In the genomic region with DNA sequence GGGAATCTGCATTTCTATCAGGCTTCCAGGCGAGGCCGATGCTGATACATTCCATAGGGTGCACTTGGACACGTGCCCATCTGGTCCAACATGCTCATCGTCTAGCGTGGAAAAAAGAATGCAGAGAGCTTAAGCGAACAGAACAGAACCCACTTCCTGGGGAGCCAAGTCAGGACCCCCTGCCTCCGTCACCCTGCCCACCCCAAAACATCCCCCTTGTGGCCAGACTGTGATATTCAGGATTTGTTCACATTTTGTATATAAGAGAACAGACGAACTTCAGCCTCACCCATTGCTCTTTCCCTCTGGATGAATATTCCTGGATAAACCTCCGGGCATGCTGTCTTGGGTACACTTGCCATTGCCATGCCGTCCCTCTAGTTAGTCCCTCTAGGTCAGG, we compare ENCODE assay signal across 29 cellular contexts. TPM values are rescaled to one million over a fixed set of nuclear protein-coding genes. Genes with fewer than 3 reads are reported as not detected.
"Had no signal": no experiment of that assay in that cellular context is flagged by ENCODE, and none has a peak within 500 bp of the region (broad histone marks: within the 10 kb centered on the region; RNA-seq: fewer than 3 reads in every experiment).

No MANE protein-coding gene starts in this region.

- DNase-seq: activated CD4-positive, alpha-beta T cell treated with anti-CD3 and anti-CD28 coated beads, Interleukin-2, amount 50 U/mL, for 1 hour; activated CD8-positive, alpha-beta memory T cell treated with anti-CD3 and anti-CD28 coated beads for 24 hours; activated CD8-positive, alpha-beta memory T cell treated with anti-CD3 and anti-CD28 coated beads, Interleukin-2, amount 50 U/mL, for 48 hours; activated effector memory CD4-positive, alpha-beta T cell treated with Interleukin-2 at 50 U/mL for 16 hours; activated naive CD4-positive, alpha-beta T cell treated with anti-CD3 and anti-CD28 coated beads, Interleukin-2, amount 10 ng/mL, durations not matched to agents 7 days and 5 days; activated naive CD8-positive, alpha-beta T cell treated with anti-CD3 and anti-CD28 coated beads, Interleukin-2, amount 50 U/mL, for 24 hours; activated T-cell treated with anti-CD3 and anti-CD28 coated beads, Interleukin-2, amount 50 U/mL, for 48 hours; anterior cingulate cortex; brain microvascular endothelial cell; central memory CD4-positive, alpha-beta T cell; colonic mucosa; head of caudate nucleus; kidney glomerular epithelial cell; left ventricle myocardium inferior; mucosa of descending colon; naive B cell; stimulated activated CD4-positive, alpha-beta T cell treated with anti-CD3 and anti-CD28 coated beads, Interleukin-4, amount 100 ng/mL, for 24 hours; T1000; thyroid gland had no signal

- H3K4me3 Mint-ChIP-seq: activated naive CD4-positive, alpha-beta T cell treated with anti-CD3 and anti-CD28 coated beads, Interleukin-2, amount 10 ng/mL, durations not matched to agents 7 days and 5 days; activated naive CD8-positive, alpha-beta T cell treated with anti-CD3 and anti-CD28 coated beads, Interleukin-2, amount 50 U/mL, for 24 hours; stimulated activated effector memory CD8-positive, alpha-beta T cell treated with anti-CD3 and anti-CD28 coated beads, Interleukin-12 subunit alpha, Interleukin-12 subunit beta, amount 100 ng/mL, for 72 hours had no signal

- H3K27ac Mint-ChIP-seq: activated naive CD4-positive, alpha-beta T cell treated with anti-CD3 and anti-CD28 coated beads, Interleukin-2, amount 10 ng/mL, durations not matched to agents 7 days and 5 days; activated naive CD8-positive, alpha-beta T cell treated with anti-CD3 and anti-CD28 coated beads, Interleukin-2, amount 50 U/mL, for 24 hours; stimulated activated effector memory CD8-positive, alpha-beta T cell treated with anti-CD3 and anti-CD28 coated beads, Interleukin-12 subunit alpha, Interleukin-12 subunit beta, amount 100 ng/mL, for 72 hours had no signal

- H3K36me3 ChIP-seq: brain microvascular endothelial cell, colonic mucosa, left ventricle myocardium inferior, thyroid gland had no signal

- H3K27me3 ChIP-seq: brain microvascular endothelial cell, colonic mucosa had no signal

- H3K4me1 Mint-ChIP-seq: activated naive CD4-positive, alpha-beta T cell treated with anti-CD3 and anti-CD28 coated beads, Interleukin-2, amount 10 ng/mL, durations not matched to agents 7 days and 5 days; activated naive CD8-positive, alpha-beta T cell treated with anti-CD3 and anti-CD28 coated beads, Interleukin-2, amount 50 U/mL, for 24 hours; naive B cell had no signal

- H3K9me3 Mint-ChIP-seq: activated naive CD4-positive, alpha-beta T cell treated with anti-CD3 and anti-CD28 coated beads, Interleukin-2, amount 10 ng/mL, durations not matched to agents 7 days and 5 days; activated naive CD8-positive, alpha-beta T cell treated with anti-CD3 and anti-CD28 coated beads, Interleukin-2, amount 50 U/mL, for 24 hours; stimulated activated effector memory CD8-positive, alpha-beta T cell treated with anti-CD3 and anti-CD28 coated beads, Interleukin-12 subunit alpha, Interleukin-12 subunit beta, amount 100 ng/mL, for 72 hours had no signal

- H3K27ac ChIP-seq: brain microvascular endothelial cell, colonic mucosa, left ventricle myocardium inferior, thyroid gland had no signal

- H3K4me3 ChIP-seq: colonic mucosa, left ventricle myocardium inferior, mucosa of descending colon, smooth muscle cell, thyroid gland had no signal

- ATAC-seq: activated CD4-positive, CD25-positive, alpha-beta regulatory T cell treated with anti-CD3 and anti-CD28 coated beads, Interleukin-2, amount 50 U/mL, for 24 hours; activated naive CD8-positive, alpha-beta T cell treated with anti-CD3 and anti-CD28 coated beads, Interleukin-2, amount 50 U/mL, for 24 hours; mucosa of descending colon; sciatic nerve; stimulated activated effector memory CD8-positive, alpha-beta T cell treated with anti-CD3 and anti-CD28 coated beads, Interleukin-12 subunit alpha, Interleukin-12 subunit beta, amount 100 ng/mL, for 72 hours had no signal

- H3K36me3 Mint-ChIP-seq: activated naive CD4-positive, alpha-beta T cell treated with anti-CD3 and anti-CD28 coated beads, Interleukin-2, amount 10 ng/mL, durations not matched to agents 7 days and 5 days; naive B cell; stimulated activated effector memory CD8-positive, alpha-beta T cell treated with anti-CD3 and anti-CD28 coated beads, Interleukin-12 subunit alpha, Interleukin-12 subunit beta, amount 100 ng/mL, for 72 hours had no signal

- H3K4me1 ChIP-seq: colonic mucosa, left ventricle myocardium inferior, thyroid gland had no signal

- H3K4me2 ChIP-seq: smooth muscle cell had no signal

- H3K9me3 ChIP-seq: colonic mucosa, left ventricle myocardium inferior, mucosa of descending colon, thyroid gland had no signal

RNA-seq across cellular contexts. Expression of a gene that starts 4.3 kb away (rescaled TPM):
- total RNA-seq: colonic mucosa; epithelial cell of proximal tubule; fibroblast of lung; frontal cortex; left ventricle myocardium inferior; osteocyte; pulmonary artery endothelial cell; sciatic nerve; smooth muscle cell; T-helper 1 cell treated with Interleukin-12 subunit alpha and Interleukin-12 subunit beta and Interleukin-4 antibody, amounts not matched to agents 30 ng/mL and 1 ng/mL, for 36 hours had no signal
